Comparison of ENCODE assay signal across 17 cellular contexts in genomic region chr6:139449611-139450000, GRCh38.
DNase-seq lines count a peak whose midpoint lies in the region; ATAC-seq, FAIRE-seq and TF ChIP-seq lines count a peak whose summit lies in the region.
"Had no signal": no experiment of that assay in that cellular context is flagged by ENCODE, and none has a peak within 500 bp of the region (broad histone marks: within the 10 kb centered on the region; RNA-seq: fewer than 3 reads in every experiment).

No MANE protein-coding gene starts in this region.

- H3K36me3 ChIP-seq in astrocyte (ENCODE audit: insufficient read depth, low read length), result no peaks in the 10 kb centered on the region
- no peaks in the 10 kb centered on the region for H3K36me3 ChIP-seq in pancreas
- H3K36me3 ChIP-seq: gastroesophageal sphincter, right lobe of liver, stomach had no signal

- peaks cover 3% of the 10 kb centered on the region for H3K4me1 ChIP-seq in astrocyte (ENCODE audit: insufficient read depth, low read length)
- H3K4me1 ChIP-seq in pancreas, result peaks cover 4 to 8% (median 4%) of the 10 kb centered on the region in 3 donors
- H3K4me1 ChIP-seq: right lobe of liver, stomach had no signal

- intact Hi-C loops in pancreas (cut with DNase I), result no loop called here

- H3K4me3 Mint-ChIP-seq in astrocyte (ENCODE audit: unreplicated experiment), result no peak overlapping the region
- H3K4me3 Mint-ChIP-seq: activated naive CD8-positive, alpha-beta T cell; naive B cell had no signal

- H3K4me3 ChIP-seq in astrocyte (ENCODE audit: insufficient read depth, low read depth, low read length) (no peak overlapping the region), fibroblast of pulmonary artery (replicated peaks; ENCODE audit: low read depth, low read length) (no peak overlapping the region), pancreas (no peak overlapping the region)
- H3K4me3 ChIP-seq: gastroesophageal sphincter, right lobe of liver, stomach had no signal

- H3K27ac Mint-ChIP-seq in astrocyte (ENCODE audit: unreplicated experiment), result peak overlapping the region; percentile 87
- H3K27ac Mint-ChIP-seq: activated naive CD8-positive, alpha-beta T cell; naive B cell had no signal

- H3K79me2 ChIP-seq in astrocyte (ENCODE audit: insufficient read depth, low read length), result no peaks in the 10 kb centered on the region

- H2AFZ ChIP-seq in astrocyte (ENCODE audit: low read depth, low read length), result no peak overlapping the region

- no peak overlapping the region for H3K4me2 ChIP-seq in astrocyte (ENCODE audit: low read length)

- no peaks in the 10 kb centered on the region for H4K20me1 ChIP-seq in astrocyte (ENCODE audit: insufficient read depth, low read length)

- no peak overlapping the region for H3K9ac ChIP-seq in astrocyte (ENCODE audit: low read length)

- no peak overlapping the region for H3K27ac ChIP-seq in astrocyte (ENCODE audit: low read depth, low read length)
- H3K27ac ChIP-seq in pancreas, result no peak overlapping the region
- H3K27ac ChIP-seq: gastroesophageal sphincter, right lobe of liver, stomach had no signal

- H3K27me3 ChIP-seq in astrocyte (ENCODE audit: insufficient read depth, low read length), result no peaks in the 10 kb centered on the region
- no peaks in the 10 kb centered on the region for H3K27me3 ChIP-seq in pancreas
- H3K27me3 ChIP-seq: gastroesophageal sphincter, right lobe of liver, stomach had no signal

- H3K9me3 Mint-ChIP-seq in astrocyte (ENCODE audit: unreplicated experiment), result peaks cover 2% of the 10 kb centered on the region
- H3K9me3 Mint-ChIP-seq: naive B cell had no signal

- FAIRE-seq in astrocyte (lab: Jason Lieb, UNC) (no peak), pancreas (lab: Jason Lieb, UNC) (no peak)

- peak in 3 of 4 donors; percentile 37 to 70 (median 48) for ATAC-seq in pancreas
- ATAC-seq: gastroesophageal sphincter had no signal

- DNase-seq in HCEC 1CT (peak; percentile 39), astrocyte (ENCODE audit: low read depth) (peak; percentile 31), fibroblast of pulmonary artery (ENCODE audit: low read depth) (peak; percentile 71), pancreas (no peak), hippocampal formation (lab: John Stamatoyannopoulos, UW) (no peak), D341Med (ENCODE audit: low spot score) (no peak), NCI-H2081 treated with DMSO at 0.1 percent for 48 hours (lab: John Stamatoyannopoulos, UW) (no peak), midbrain (lab: John Stamatoyannopoulos, UW) (no peak)
- DNase-seq: C1 segment of cervical spinal cord; Kasumi-1; naive B cell; NCI-H187 treated with DMSO at 0.1 percent for 48 hours; NK-92 treated with Interleukin-12 subunit alpha and Interleukin-12 subunit beta, amount 100 ng/mL, for 24 hours; right lobe of liver; stomach had no signal

- no peaks in the 10 kb centered on the region for H3K27me3 Mint-ChIP-seq in astrocyte (ENCODE audit: low read depth, unreplicated experiment)
- H3K27me3 Mint-ChIP-seq: activated naive CD8-positive, alpha-beta T cell; naive B cell had no signal

- peaks cover 30% of the 10 kb centered on the region for H3K4me1 Mint-ChIP-seq in astrocyte (ENCODE audit: low read depth, unreplicated experiment)

- H3K9me3 ChIP-seq in astrocyte (ENCODE audit: insufficient read depth, low read depth, low read length) (no peaks in the 10 kb centered on the region), pancreas (no peaks in the 10 kb centered on the region)
- H3K9me3 ChIP-seq: gastroesophageal sphincter, right lobe of liver, stomach had no signal

- TF ChIP-seq CTCF in astrocyte (IDR thresholded peaks at IDR 0.05; ENCODE audit: insufficient read depth, low read depth, low read length) (no peak), fibroblast of pulmonary artery (IDR thresholded peaks at IDR 0.05; ENCODE audit: low read length, missing control alignments) (no peak), pancreas (IDR thresholded peaks at IDR 0.05) (no peak)

- no peaks in the 10 kb centered on the region for H3K36me3 Mint-ChIP-seq in astrocyte (ENCODE audit: low read depth, unreplicated experiment)
- H3K36me3 Mint-ChIP-seq: activated naive CD8-positive, alpha-beta T cell; naive B cell had no signal

Comparison
In these comparisons a context has a peak if more than half of its experiments do, and no peak if none do; other contexts are left out.
1. DNase-seq: peak in HCEC 1CT (single experiment), astrocyte (single experiment) and fibroblast of pulmonary artery (single experiment); none in pancreas (0 of 6), hippocampal formation (0 of 2), D341Med (single experiment), NCI-H2081 treated with DMSO at 0.1 percent for 48 hours (single experiment) and midbrain (single experiment).